ENCODE assay signal across 12 cellular contexts in the genomic region with DNA sequence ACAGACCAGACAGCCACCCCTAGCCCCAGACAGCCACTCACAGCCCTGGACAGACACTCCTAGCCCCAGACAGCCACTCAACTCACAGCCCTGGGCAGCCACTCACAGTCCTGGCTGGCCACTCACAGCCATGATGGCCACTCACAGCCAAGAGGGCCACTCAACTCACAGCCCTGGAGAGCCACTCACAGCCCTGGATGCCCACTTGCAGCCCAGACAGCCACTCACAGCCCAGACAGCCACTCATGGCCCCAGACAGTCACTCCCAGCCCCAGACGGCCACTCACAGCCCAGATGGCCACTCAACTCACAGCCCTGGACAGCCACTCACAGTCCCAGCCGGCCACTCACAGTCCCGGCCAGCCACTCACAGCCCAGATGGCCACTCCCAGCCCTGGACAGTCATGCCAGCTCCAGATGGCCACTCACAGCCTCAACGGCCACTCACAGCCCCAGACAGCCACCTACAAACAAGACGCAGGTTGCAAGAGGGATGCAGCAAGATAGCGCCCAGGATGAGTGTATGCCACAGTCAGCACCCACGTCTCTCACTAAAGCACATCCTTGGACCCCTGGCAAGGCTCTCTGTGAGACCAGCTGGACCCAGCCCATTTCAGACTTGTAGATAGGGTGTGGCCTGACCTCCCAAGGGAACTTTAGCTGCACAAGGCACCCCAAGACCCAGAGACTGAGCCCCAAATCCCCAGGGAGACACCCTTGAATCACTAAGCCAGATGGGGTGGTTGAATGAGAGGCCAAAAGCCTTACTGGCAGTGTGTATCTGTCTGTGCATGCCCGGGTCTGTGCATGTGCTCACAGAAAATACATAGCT. TPM values are rescaled to one million over a fixed set of nuclear protein-coding genes. Genes with fewer than 3 reads are reported as not detected.
DNase-seq lines count a peak whose midpoint lies in the region; ATAC-seq, FAIRE-seq and TF ChIP-seq lines count a peak whose summit lies in the region.
"Had no signal": no experiment of that assay in that cellular context is flagged by ENCODE, and none has a peak within 500 bp of the region (broad histone marks: within the 10 kb centered on the region; RNA-seq: fewer than 3 reads in every experiment).

No MANE protein-coding gene starts in this region.

- H3K4me2 ChIP-seq in HepG2 (ENCODE audit: low read depth, low read length) = no peak overlapping the region

- intact Hi-C loops in heart left ventricle (cut with DNase I) = loop anchor here in 3 of 10 donors (5.0 to 10.0 kb wide), 2 partner anchors 83 to 90 kb away; no protein-coding TSS in a partner anchor
- intact Hi-C loops in heart right ventricle (cut with DNase I) = no loop called here
- intact Hi-C loops in activated T-helper 2 cell treated with anti-CD3 and anti-CD28 coated beads, Interferon-gamma antibody, Interleukin-2, Interleukin-4, amounts not matched to agents 10 μg/mL and 5 μg/mL and 100 μg/mL, durations not matched to agents 14 hours and 24 hours and 36 hours (cut with micrococcal nuclease) = no loop called here
- intact Hi-C loops in HepG2 (cut with micrococcal nuclease; ENCODE audit: unreplicated experiment) = no loop called here
- intact Hi-C loops in aorta (cut with DNase I) = no loop called here

- H3K36me3 ChIP-seq in heart left ventricle (peaks cover 0 to 45% (median 2%) of the 10 kb centered on the region in 9 donors), heart right ventricle (peaks cover 0 to 33% (median 3%) of the 10 kb centered on the region in 9 donors), HepG2 (replicated peaks in 1 of 2; ENCODE audit: control insufficient read depth in 1 of 2, insufficient read depth in 2 of 2, low read length in 2 of 2) (no peaks in the 10 kb centered on the region), aorta (ENCODE audit: control insufficient read depth in 1 of 2, insufficient read depth in 2 of 2, low read length in 1 of 2) (peaks cover 0 to 1% of the 10 kb centered on the region in 2 donors)

- in situ Hi-C loops in HepG2 (cut with HindIII; ENCODE audit: extremely low pct_ligation_motif_present, low pct_unique_long_range_greater_than_20kb) = no loop called here

- no peak for TF ChIP-seq RAD21 in HepG2 (CRISPR knock-in tag; IDR thresholded peaks at IDR 0.05)

- TF ChIP-seq CTCF in heart left ventricle (IDR thresholded peaks at IDR 0.05) (no peak), heart right ventricle (IDR thresholded peaks at IDR 0.05) (no peak), HepG2 (CRISPR knock-in tag; IDR thresholded peaks at IDR 0.05) (no peak)

- H3K79me2 ChIP-seq in HepG2 (ENCODE audit: insufficient read depth, low read length) = no peaks in the 10 kb centered on the region

- FAIRE-seq in HepG2 (lab: Jason Lieb, UNC) = no peak

- POLR2A ChIA-PET in HepG2 (lab: Yijun Ruan, JAX) = no interaction called here

- DNase-seq in heart left ventricle = peak in 4 of 5 donors; percentile 26 to 61 (median 54)
- DNase-seq in heart right ventricle = no peak
- peak; percentile 7 for DNase-seq in activated T-helper 2 cell treated with anti-CD3 and anti-CD28 coated beads, Interferon-gamma antibody, Interleukin-2, Interleukin-4, amounts not matched to agents 10 μg/mL and 5 μg/mL and 100 μg/mL, durations not matched to agents 14 hours and 24 hours and 36 hours (ENCODE audit: low spot score)
- DNase-seq in HepG2 (ENCODE audit: low spot score) = no peak
- DNase-seq in aorta = peak; percentile 49 to 84
- no peak for DNase-seq in NCI-H345 (lab: John Stamatoyannopoulos, UW)
- DNase-seq: activated CD4-positive, alpha-beta T cell treated with anti-CD3 and anti-CD28 coated beads for 4 hours had no signal

- H3K4me3 ChIP-seq in heart left ventricle (no peak overlapping the region), heart right ventricle (no peak overlapping the region), HepG2 (replicated peaks in 1 of 3; ENCODE audit: insufficient read depth in 1 of 3, low read depth in 2 of 3, low read length in 3 of 3) (no peak overlapping the region), aorta (ENCODE audit: low read length in 2 of 2) (no peak overlapping the region)

- no peak for TF ChIP-seq EP300 in HepG2 (IDR thresholded peaks at IDR 0.05; ENCODE audit: low read depth in 2 of 2, low read length in 2 of 2)
- no peak for TF ChIP-seq EP300 in HepG2 (CRISPR knock-in tag; IDR thresholded peaks at IDR 0.05; ENCODE audit: borderline replicate concordance)

- no peaks in the 10 kb centered on the region for H3K9me3 Mint-ChIP-seq in activated T-helper 2 cell treated with anti-CD3 and anti-CD28 coated beads, Interferon-gamma antibody, Interleukin-2, Interleukin-4, amounts not matched to agents 10 μg/mL and 5 μg/mL and 100 μg/mL, durations not matched to agents 14 hours and 24 hours and 36 hours

- no peaks in the 10 kb centered on the region for H3K27me3 ChIP-seq in heart left ventricle
- H3K27me3 ChIP-seq in heart right ventricle = no peaks in the 10 kb centered on the region
- peaks cover 3 to 58% of the 10 kb centered on the region in 2 experiments for H3K27me3 ChIP-seq in HepG2 (ENCODE audit: control insufficient read depth in 1 of 2, insufficient read depth in 2 of 2, low read length in 2 of 2)
- H3K27me3 ChIP-seq in aorta (ENCODE audit: control insufficient read depth in 1 of 2, insufficient read depth in 2 of 2, low read length in 1 of 2) = no peaks in the 10 kb centered on the region

- no peak overlapping the region for H3K27ac Mint-ChIP-seq in activated T-helper 2 cell treated with anti-CD3 and anti-CD28 coated beads, Interferon-gamma antibody, Interleukin-2, Interleukin-4, amounts not matched to agents 10 μg/mL and 5 μg/mL and 100 μg/mL, durations not matched to agents 14 hours and 24 hours and 36 hours

- BruUV-seq in HepG2 (replicated peaks; lab: Mats Ljungman, UMichigan) = no TSS peak

- CTCF ChIA-PET in HepG2 (lab: Yijun Ruan, JAX; ENCODE audit: low intra/inter-chr PET ratio, low total read pairs) = no interaction called here

- H3K9me3 ChIP-seq in heart left ventricle (no peaks in the 10 kb centered on the region), heart right ventricle (peaks cover 0 to 5% (median 0%) of the 10 kb centered on the region in 11 donors), HepG2 (ENCODE audit: low read length) (no peaks in the 10 kb centered on the region), aorta (ENCODE audit: control insufficient read depth, low read length) (no peaks in the 10 kb centered on the region)

- H3K27ac ChIP-seq in heart left ventricle = peak overlapping the region in 1 of 12 donors; percentile 3
- peak overlapping the region in 1 of 10 donors; percentile 18 for H3K27ac ChIP-seq in heart right ventricle
- H3K27ac ChIP-seq in HepG2 (ENCODE audit: extremely low read length, insufficient read depth, low read length) = no peak overlapping the region
- no peak overlapping the region for H3K27ac ChIP-seq in aorta (ENCODE audit: low read depth in 1 of 2, low read length in 2 of 2)

- peaks cover 6% of the 10 kb centered on the region for H3K4me1 Mint-ChIP-seq in activated T-helper 2 cell treated with anti-CD3 and anti-CD28 coated beads, Interferon-gamma antibody, Interleukin-2, Interleukin-4, amounts not matched to agents 10 μg/mL and 5 μg/mL and 100 μg/mL, durations not matched to agents 14 hours and 24 hours and 36 hours (ENCODE audit: low read depth)

- ATAC-seq in heart left ventricle = no peak
- no peak for ATAC-seq in heart right ventricle
- no peak for ATAC-seq in HepG2
- no peak for ATAC-seq in aorta (ENCODE audit: low FRiP score)
- no peak for ATAC-seq in GM21786 (IDR thresholded peaks at IDR 0.05; ENCODE audit: unreplicated experiment)
- ATAC-seq in HG03045 (IDR thresholded peaks at IDR 0.05; ENCODE audit: unreplicated experiment) = no peak
- ATAC-seq: left lobe of liver, Panc1 had no signal

- H3K36me3 Mint-ChIP-seq in activated T-helper 2 cell treated with anti-CD3 and anti-CD28 coated beads, Interferon-gamma antibody, Interleukin-2, Interleukin-4, amounts not matched to agents 10 μg/mL and 5 μg/mL and 100 μg/mL, durations not matched to agents 14 hours and 24 hours and 36 hours (ENCODE audit: low read depth) = no peaks in the 10 kb centered on the region

- no peak overlapping the region for H3K4me3 Mint-ChIP-seq in activated T-helper 2 cell treated with anti-CD3 and anti-CD28 coated beads, Interferon-gamma antibody, Interleukin-2, Interleukin-4, amounts not matched to agents 10 μg/mL and 5 μg/mL and 100 μg/mL, durations not matched to agents 14 hours and 24 hours and 36 hours (ENCODE audit: low read depth)

- no peak overlapping the region for H3K9ac ChIP-seq in HepG2 (ENCODE audit: insufficient read depth, low read depth, low read length)

- no peak for TF ChIP-seq POLR2A in heart left ventricle (IDR thresholded peaks at IDR 0.05)
- no peak for TF ChIP-seq POLR2A in HepG2 (IDR thresholded peaks at IDR 0.05; ENCODE audit: insufficient read depth in 1 of 2, low read depth in 2 of 2, low read length in 2 of 2)

- H3K4me1 ChIP-seq in heart left ventricle = peaks cover 5 to 50% (median 31%) of the 10 kb centered on the region in 12 donors
- H3K4me1 ChIP-seq in heart right ventricle = peaks cover 23 to 44% (median 32%) of the 10 kb centered on the region in 9 donors
- H3K4me1 ChIP-seq in HepG2 (ENCODE audit: insufficient read depth, low read length) = peaks cover 35% of the 10 kb centered on the region
- no peaks in the 10 kb centered on the region for H3K4me1 ChIP-seq in aorta (ENCODE audit: control insufficient read depth in 1 of 2, insufficient read depth in 2 of 2, low read length in 2 of 2)

- H4K20me1 ChIP-seq in HepG2 (ENCODE audit: insufficient read depth, low read length) = no peaks in the 10 kb centered on the region

- no peak overlapping the region for H2AFZ ChIP-seq in HepG2 (ENCODE audit: low read length)

- 80 to 94% (median 84%) methylated on average over 8 of the region's 8 CpGs for WGBS in heart left ventricle, 4 donors
- WGBS in heart right ventricle, 2 donors = 82 to 89% methylated on average over 8 of the region's 8 CpGs
- WGBS in HepG2 (ENCODE audit: low lambda C conversion rate) = 32% methylated on average over 8 of the region's 8 CpGs
- WGBS in aorta, 2 donors = 82 to 89% methylated on average over 8 of the region's 8 CpGs

- no peaks in the 10 kb centered on the region for H3K27me3 Mint-ChIP-seq in activated T-helper 2 cell treated with anti-CD3 and anti-CD28 coated beads, Interferon-gamma antibody, Interleukin-2, Interleukin-4, amounts not matched to agents 10 μg/mL and 5 μg/mL and 100 μg/mL, durations not matched to agents 14 hours and 24 hours and 36 hours (ENCODE audit: low read depth)

RNA-seq across cellular contexts. Expression of gene ZDHHC11B, which starts 22.5 kb away (rescaled TPM):
- total RNA-seq in heart left ventricle = 10 to 100 TPM in 5 of 9 donors, 1 to 10 TPM in 4; 5.1 to 26.5 (median 10.2) TPM
- 1 to 10 TPM; 3.0 to 8.8 TPM for polyA plus RNA-seq in heart left ventricle
- total RNA-seq in heart right ventricle = 10 to 100 TPM in 5 of 10 donors, 1 to 10 TPM in 5; 5.0 to 46.6 (median 10.3) TPM
- 10 to 100 TPM in 1 of 2 donors, 1 to 10 TPM in 1; 4.7 to 20.1 TPM for polyA plus RNA-seq in heart right ventricle
- 0.07 and 0.18 TPM in 2 replicates for total RNA-seq in activated T-helper 2 cell treated with anti-CD3 and anti-CD28 coated beads, Interferon-gamma antibody, Interleukin-2, Interleukin-4, amounts not matched to agents 10 μg/mL and 5 μg/mL and 100 μg/mL, durations not matched to agents 14 hours and 24 hours and 36 hours
- 0.11 TPM in 1 of 2 replicates, not detected in the other for total RNA-seq in HepG2 (2016; rRNA removed; fragmentation: Illumina TruSeq; extraction: Trizol)
- total RNA-seq in HepG2 (2016; cell fraction: cytosol; rRNA removed; fragmentation: Illumina TruSeq; extraction: Trizol; ENCODE audit: low read depth) = not detected in 2 replicates
- total RNA-seq in HepG2 (2016; cell fraction: insoluble cytoplasmic fraction; rRNA removed; fragmentation: Illumina TruSeq; extraction: Trizol) = 0.04 TPM in 1 of 2 replicates, not detected in the other
- total RNA-seq in HepG2 (2016; cell fraction: membrane; rRNA removed; fragmentation: Illumina TruSeq; extraction: Trizol) = 0.21 TPM in 1 of 2 replicates, not detected in the other
- total RNA-seq in HepG2 (2016; cell fraction: nucleus; rRNA removed; fragmentation: Illumina TruSeq; extraction: Trizol) = 0.40 and 1.0 TPM in 2 replicates
- 0.07 and 0.12 TPM in 2 replicates for polyA plus RNA-seq in HepG2 (2011; rRNA removed)
- 0.09 TPM in 1 of 2 replicates, not detected in the other for polyA plus RNA-seq in HepG2 (2011; cell fraction: cytosol; rRNA removed)
- 0.83 and 1.8 TPM in 2 replicates for polyA plus RNA-seq in HepG2 (2011; cell fraction: nucleus; rRNA removed)
- polyA plus RNA-seq in HepG2 (2012) = 0.39 and 0.59 TPM in 2 replicates
- polyA plus RNA-seq in HepG2 (2016; cell fraction: cytosol; fragmentation: Illumina TruSeq; extraction: Trizol; ENCODE audit: low read depth) = not detected in 2 replicates
- 0.14 TPM in 1 of 2 replicates, not detected in the other for polyA plus RNA-seq in HepG2 (2016; cell fraction: insoluble cytoplasmic fraction; fragmentation: Illumina TruSeq; extraction: Trizol; ENCODE audit: low read depth)
- not detected in 2 replicates for polyA plus RNA-seq in HepG2 (2016; cell fraction: membrane; fragmentation: Illumina TruSeq; extraction: Trizol; ENCODE audit: low read depth)
- 0.71 and 0.88 TPM in 2 replicates for polyA plus RNA-seq in HepG2 (2016; cell fraction: nucleus; fragmentation: Illumina TruSeq; extraction: Trizol; ENCODE audit: insufficient read depth, low read depth)
- 1.9 and 3.5 TPM in 2 replicates for polyA minus RNA-seq in HepG2 (2011; rRNA and poly(A)+ RNA removed; ENCODE audit: low replicate concordance)
- polyA minus RNA-seq in HepG2 (2011; cell fraction: cytosol; rRNA and poly(A)+ RNA removed) = 0.62 TPM in 1 of 2 replicates, not detected in the other
- polyA minus RNA-seq in HepG2 (2011; cell fraction: nucleus; rRNA and poly(A)+ RNA removed) = 0.64 and 1.2 TPM in 2 replicates
- 10 to 100 TPM in 1 of 2 donors, 1 to 10 TPM in 1; 5.9 to 17.7 TPM for total RNA-seq in aorta
- polyA plus RNA-seq in aorta = 1 to 10 TPM; 2.0 to 4.5 TPM
- total RNA-seq: renal cortical epithelial cell had no signal

Comparison
In these comparisons a context has a peak if more than half of its experiments do, and no peak if none do; other contexts are left out.
1. DNase-seq: peak in heart left ventricle (4 of 5), activated T-helper 2 cell treated with anti-CD3 and anti-CD28 coated beads, Interferon-gamma antibody, Interleukin-2, Interleukin-4, amounts not matched to agents 10 μg/mL and 5 μg/mL and 100 μg/mL, durations not matched to agents 14 hours and 24 hours and 36 hours (single experiment) and aorta (2 of 2); none in heart right ventricle (0 of 2), HepG2 (single experiment) and NCI-H345 (single experiment).